In genomic region chr16:8958344-8958808, GRCh38 we compare ENCODE assay signal across 1 cellular context.
TF ChIP-seq lines count a peak whose summit lies in the region.

No MANE protein-coding gene starts in this region.

TF ChIP-seq in HepG2, 621 proteins besides CTCF, POLR2A, EP300 and RAD21 (continued from another document and continues in another):
- TF ChIP-seq, protein P1, sequence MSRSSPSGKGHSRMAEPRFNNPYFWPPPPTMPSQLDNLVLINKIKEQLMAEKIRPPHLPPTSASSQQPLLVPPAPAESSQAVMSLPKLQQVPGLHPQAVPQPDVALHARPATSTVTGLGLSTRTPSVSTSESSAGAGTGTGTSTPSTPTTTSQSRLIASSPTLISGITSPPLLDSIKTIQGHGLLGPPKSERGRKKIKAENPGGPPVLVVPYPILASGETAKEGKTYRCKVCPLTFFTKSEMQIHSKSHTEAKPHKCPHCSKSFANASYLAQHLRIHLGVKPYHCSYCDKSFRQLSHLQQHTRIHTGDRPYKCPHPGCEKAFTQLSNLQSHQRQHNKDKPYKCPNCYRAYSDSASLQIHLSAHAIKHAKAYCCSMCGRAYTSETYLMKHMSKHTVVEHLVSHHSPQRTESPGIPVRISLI (CRISPR knock-in tag; IDR thresholded peaks at IDR 0.05; ENCODE audit: borderline replicate concordance) = no peak
- TF ChIP-seq PAWR (CRISPR knock-in tag; IDR thresholded peaks at IDR 0.05; ENCODE audit: borderline replicate concordance) = no peak
- TF ChIP-seq ZSCAN12 (CRISPR knock-in tag; IDR thresholded peaks at IDR 0.05) = no peak
- peak; percentile 29; the same call in 1 of the 2 replicates for TF ChIP-seq RXRA (CRISPR knock-in tag; IDR thresholded peaks at IDR 0.05)
- TF ChIP-seq BRD4 (CRISPR knock-in tag; IDR thresholded peaks at IDR 0.05) = no peak
- TF ChIP-seq ZNF34 (CRISPR knock-in tag; IDR thresholded peaks at IDR 0.05; ENCODE audit: borderline replicate concordance) = no peak
- no peak for TF ChIP-seq ZNF260 (CRISPR knock-in tag; IDR thresholded peaks at IDR 0.05; ENCODE audit: borderline replicate concordance, low read depth)
- no peak for TF ChIP-seq ELF4 (CRISPR knock-in tag; IDR thresholded peaks at IDR 0.05; ENCODE audit: borderline replicate concordance)
- no peak for TF ChIP-seq FIP1L1 (IDR thresholded peaks at IDR 0.05; ENCODE audit: borderline replicate concordance, insufficient read depth, low read depth, low read length)
- TF ChIP-seq ZNF230 (CRISPR knock-in tag; IDR thresholded peaks at IDR 0.05) = 0 out of 2 replicates have a peak, but pooled peaks have one; percentile 51
- TF ChIP-seq MAFG (CRISPR knock-in tag; IDR thresholded peaks at IDR 0.05) = no peak
- TF ChIP-seq ZFAT (CRISPR knock-in tag; conservative IDR thresholded peaks at IDR 0.05) = no peak
- TF ChIP-seq TOPORS (CRISPR knock-in tag; IDR thresholded peaks at IDR 0.05) = no peak
- TF ChIP-seq KAT2B (IDR thresholded peaks at IDR 0.05; ENCODE audit: borderline replicate concordance, low read depth, low read length) = no peak
- no peak for TF ChIP-seq ARID5B (CRISPR knock-in tag; IDR thresholded peaks at IDR 0.05)
- no peak for TF ChIP-seq PCBP1 (IDR thresholded peaks at IDR 0.05; ENCODE audit: borderline replicate concordance, low read depth, low read length)
- TF ChIP-seq YY1 (IDR thresholded peaks at IDR 0.05; ENCODE audit: insufficient read depth, insufficient replicate concordance, low read depth, low read length) = no peak
- no peak for TF ChIP-seq RFX3 (CRISPR knock-in tag; IDR thresholded peaks at IDR 0.05)
- TF ChIP-seq, protein P2, sequence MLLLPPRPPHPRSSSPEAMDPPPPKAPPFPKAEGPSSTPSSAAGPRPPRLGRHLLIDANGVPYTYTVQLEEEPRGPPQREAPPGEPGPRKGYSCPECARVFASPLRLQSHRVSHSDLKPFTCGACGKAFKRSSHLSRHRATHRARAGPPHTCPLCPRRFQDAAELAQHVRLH (CRISPR knock-in tag; IDR thresholded peaks at IDR 0.05; ENCODE audit: borderline replicate concordance, low read depth) = no peak; the same call in 1 of the 2 replicates
- no peak; the same call in 1 of the 2 replicates for TF ChIP-seq KMT2A (CRISPR knock-in tag; IDR thresholded peaks at IDR 0.05)
- TF ChIP-seq, protein P3, sequence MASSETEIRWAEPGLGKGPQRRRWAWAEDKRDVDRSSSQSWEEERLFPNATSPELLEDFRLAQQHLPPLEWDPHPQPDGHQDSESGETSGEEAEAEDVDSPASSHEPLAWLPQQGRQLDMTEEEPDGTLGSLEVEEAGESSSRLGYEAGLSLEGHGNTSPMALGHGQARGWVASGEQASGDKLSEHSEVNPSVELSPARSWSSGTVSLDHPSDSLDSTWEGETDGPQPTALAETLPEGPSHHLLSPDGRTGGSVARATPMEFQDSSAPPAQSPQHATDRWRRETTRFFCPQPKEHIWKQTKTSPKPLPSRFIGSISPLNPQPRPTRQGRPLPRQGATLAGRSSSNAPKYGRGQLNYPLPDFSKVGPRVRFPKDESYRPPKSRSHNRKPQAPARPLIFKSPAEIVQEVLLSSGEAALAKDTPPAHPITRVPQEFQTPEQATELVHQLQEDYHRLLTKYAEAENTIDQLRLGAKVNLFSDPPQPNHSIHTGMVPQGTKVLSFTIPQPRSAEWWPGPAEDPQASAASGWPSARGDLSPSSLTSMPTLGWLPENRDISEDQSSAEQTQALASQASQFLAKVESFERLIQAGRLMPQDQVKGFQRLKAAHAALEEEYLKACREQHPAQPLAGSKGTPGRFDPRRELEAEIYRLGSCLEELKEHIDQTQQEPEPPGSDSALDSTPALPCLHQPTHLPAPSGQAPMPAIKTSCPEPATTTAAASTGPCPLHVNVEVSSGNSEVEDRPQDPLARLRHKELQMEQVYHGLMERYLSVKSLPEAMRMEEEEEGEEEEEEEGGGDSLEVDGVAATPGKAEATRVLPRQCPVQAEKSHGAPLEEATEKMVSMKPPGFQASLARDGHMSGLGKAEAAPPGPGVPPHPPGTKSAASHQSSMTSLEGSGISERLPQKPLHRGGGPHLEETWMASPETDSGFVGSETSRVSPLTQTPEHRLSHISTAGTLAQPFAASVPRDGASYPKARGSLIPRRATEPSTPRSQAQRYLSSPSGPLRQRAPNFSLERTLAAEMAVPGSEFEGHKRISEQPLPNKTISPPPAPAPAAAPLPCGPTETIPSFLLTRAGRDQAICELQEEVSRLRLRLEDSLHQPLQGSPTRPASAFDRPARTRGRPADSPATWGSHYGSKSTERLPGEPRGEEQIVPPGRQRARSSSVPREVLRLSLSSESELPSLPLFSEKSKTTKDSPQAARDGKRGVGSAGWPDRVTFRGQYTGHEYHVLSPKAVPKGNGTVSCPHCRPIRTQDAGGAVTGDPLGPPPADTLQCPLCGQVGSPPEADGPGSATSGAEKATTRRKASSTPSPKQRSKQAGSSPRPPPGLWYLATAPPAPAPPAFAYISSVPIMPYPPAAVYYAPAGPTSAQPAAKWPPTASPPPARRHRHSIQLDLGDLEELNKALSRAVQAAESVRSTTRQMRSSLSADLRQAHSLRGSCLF (CRISPR knock-in tag; IDR thresholded peaks at IDR 0.05; ENCODE audit: borderline replicate concordance) = no peak
- TF ChIP-seq STAT6 (CRISPR knock-in tag; IDR thresholded peaks at IDR 0.05; ENCODE audit: borderline replicate concordance) = no peak
- no peak for TF ChIP-seq ZSCAN9 (CRISPR knock-in tag; IDR thresholded peaks at IDR 0.05; ENCODE audit: borderline replicate concordance)
- TF ChIP-seq KLF15 (CRISPR knock-in tag; IDR thresholded peaks at IDR 0.05; ENCODE audit: borderline replicate concordance) = no peak
- no peak for TF ChIP-seq ZNF33B (CRISPR knock-in tag; IDR thresholded peaks at IDR 0.05)
- no peak for TF ChIP-seq FOSL1 (CRISPR knock-in tag; IDR thresholded peaks at IDR 0.05; ENCODE audit: borderline replicate concordance)
- TF ChIP-seq E2F2 (CRISPR knock-in tag; IDR thresholded peaks at IDR 0.05; ENCODE audit: borderline replicate concordance) = no peak
- TF ChIP-seq HOMEZ (CRISPR knock-in tag; IDR thresholded peaks at IDR 0.05; ENCODE audit: low read depth) = no peak
- TF ChIP-seq ZNF839 (CRISPR knock-in tag; IDR thresholded peaks at IDR 0.05; ENCODE audit: borderline replicate concordance) = no peak
- no peak for TF ChIP-seq ARID2 (CRISPR knock-in tag; IDR thresholded peaks at IDR 0.05; ENCODE audit: borderline replicate concordance)
- no peak for TF ChIP-seq ZNF264 (CRISPR knock-in tag; IDR thresholded peaks at IDR 0.05)
- TF ChIP-seq, protein P4, sequence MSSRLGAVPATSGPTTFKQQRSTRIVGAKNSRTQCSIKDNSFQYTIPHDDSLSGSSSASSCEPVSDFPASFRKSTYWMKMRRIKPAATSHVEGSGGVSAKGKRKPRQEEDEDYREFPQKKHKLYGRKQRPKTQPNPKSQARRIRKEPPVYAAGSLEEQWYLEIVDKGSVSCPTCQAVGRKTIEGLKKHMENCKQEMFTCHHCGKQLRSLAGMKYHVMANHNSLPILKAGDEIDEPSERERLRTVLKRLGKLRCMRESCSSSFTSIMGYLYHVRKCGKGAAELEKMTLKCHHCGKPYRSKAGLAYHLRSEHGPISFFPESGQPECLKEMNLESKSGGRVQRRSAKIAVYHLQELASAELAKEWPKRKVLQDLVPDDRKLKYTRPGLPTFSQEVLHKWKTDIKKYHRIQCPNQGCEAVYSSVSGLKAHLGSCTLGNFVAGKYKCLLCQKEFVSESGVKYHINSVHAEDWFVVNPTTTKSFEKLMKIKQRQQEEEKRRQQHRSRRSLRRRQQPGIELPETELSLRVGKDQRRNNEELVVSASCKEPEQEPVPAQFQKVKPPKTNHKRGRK (CRISPR knock-in tag; IDR thresholded peaks at IDR 0.05) = no peak
- TF ChIP-seq MXD4 (CRISPR knock-in tag; IDR thresholded peaks at IDR 0.05) = no peak
- TF ChIP-seq RORA (CRISPR knock-in tag; IDR thresholded peaks at IDR 0.05) = no peak
- TF ChIP-seq CCDC6 (CRISPR knock-in tag; IDR thresholded peaks at IDR 0.05) = no peak
- TF ChIP-seq, protein P5, sequence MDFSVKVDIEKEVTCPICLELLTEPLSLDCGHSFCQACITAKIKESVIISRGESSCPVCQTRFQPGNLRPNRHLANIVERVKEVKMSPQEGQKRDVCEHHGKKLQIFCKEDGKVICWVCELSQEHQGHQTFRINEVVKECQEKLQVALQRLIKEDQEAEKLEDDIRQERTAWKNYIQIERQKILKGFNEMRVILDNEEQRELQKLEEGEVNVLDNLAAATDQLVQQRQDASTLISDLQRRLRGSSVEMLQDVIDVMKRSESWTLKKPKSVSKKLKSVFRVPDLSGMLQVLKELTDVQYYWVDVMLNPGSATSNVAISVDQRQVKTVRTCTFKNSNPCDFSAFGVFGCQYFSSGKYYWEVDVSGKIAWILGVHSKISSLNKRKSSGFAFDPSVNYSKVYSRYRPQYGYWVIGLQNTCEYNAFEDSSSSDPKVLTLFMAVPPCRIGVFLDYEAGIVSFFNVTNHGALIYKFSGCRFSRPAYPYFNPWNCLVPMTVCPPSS (IDR thresholded peaks at IDR 0.05) = no peak
- TF ChIP-seq ZNF547 (CRISPR knock-in tag; IDR thresholded peaks at IDR 0.05) = no peak
- no peak for TF ChIP-seq ZBTB7B (CRISPR knock-in tag; IDR thresholded peaks at IDR 0.05)
- TF ChIP-seq NFIB (CRISPR knock-in tag; IDR thresholded peaks at IDR 0.05; ENCODE audit: borderline replicate concordance) = no peak
- TF ChIP-seq RBM22 (optimal IDR thresholded peaks at IDR 0.05; ENCODE audit: low read length) = peak; percentile 59
